ENCODE assay signal across 8 cellular contexts in genomic region chr12:1592444-1593231, GRCh38. TPM values are rescaled to one million over a fixed set of nuclear protein-coding genes. Genes with fewer than 3 reads are reported as not detected.
DNase-seq lines count a peak whose midpoint lies in the region; ATAC-seq and TF ChIP-seq lines count a peak whose summit lies in the region.

No MANE protein-coding gene starts in this region.

- 0 out of 2 replicates have a peak, but pooled peaks have one; percentile 13 for TF ChIP-seq CTCF in A673 (conservative IDR thresholded peaks at IDR 0.05; ENCODE audit: low read depth, low read length)

- H3K36me3 ChIP-seq in A673 (ENCODE audit: insufficient read depth, low read length, poor library complexity, severe bottlenecking) (no peaks in the 10 kb centered on the region), esophagus (ENCODE audit: control insufficient read depth in 2 of 2, insufficient read depth in 2 of 2, low read length in 1 of 2) (no peaks in the 10 kb centered on the region)

- intact Hi-C loops in A673 (cut with micrococcal nuclease; ENCODE audit: unreplicated experiment), result loop anchor here (5.0 to 10.0 kb wide), 2 partner anchors 310 to 838 kb away; partner anchors contain the start of gene WNK1

- H3K4me3 ChIP-seq in A673 (ENCODE audit: low read depth, low read length, poor library complexity, severe bottlenecking), result peak overlapping the region; percentile 80
- peak overlapping the region; percentile 81 to 91 for H3K4me3 ChIP-seq in esophagus (ENCODE audit: low read depth in 1 of 2, low read length in 2 of 2)

- H3K27ac ChIP-seq in A673 (ENCODE audit: low read depth, low read length, poor library complexity, severe bottlenecking), result no peak overlapping the region
- peak overlapping the region; percentile 95 to 97 for H3K27ac ChIP-seq in esophagus (ENCODE audit: low read depth in 2 of 2, low read length in 1 of 2)
- H3K27ac ChIP-seq in temporal lobe (ENCODE audit: low read depth, low read length), result peak overlapping the region; percentile 88

- H3K27ac Mint-ChIP-seq in natural killer cell treated with Interleukin-12 subunit alpha and Interleukin-12 subunit beta and Interleukin-15 and Interleukin-18, amount 100 ng/mL, for 72 hours, result peak overlapping the region; percentile 86 to 92

- WGBS in esophagus, 2 donors, result 12 to 13% methylated on average over 29 to 30 of the region's 30 CpGs

- peak overlapping the region; percentile 93 for H3K4me3 Mint-ChIP-seq in natural killer cell treated with Interleukin-12 subunit alpha and Interleukin-12 subunit beta and Interleukin-15 and Interleukin-18, amount 100 ng/mL, for 72 hours

- H3K4me1 ChIP-seq in A673 (ENCODE audit: insufficient read depth, low read length, poor library complexity, severe bottlenecking), result peaks cover 32% of the 10 kb centered on the region
- peaks cover 11 to 20% of the 10 kb centered on the region in 2 donors for H3K4me1 ChIP-seq in esophagus (ENCODE audit: control insufficient read depth in 2 of 2, insufficient read depth in 2 of 2, low read length in 1 of 2)

- no peaks in the 10 kb centered on the region for H3K36me3 Mint-ChIP-seq in natural killer cell treated with Interleukin-12 subunit alpha and Interleukin-12 subunit beta and Interleukin-15 and Interleukin-18, amount 100 ng/mL, for 72 hours

- H3K9me3 ChIP-seq in A673 (ENCODE audit: low read depth, low read length, poor library complexity, severe bottlenecking), result no peaks in the 10 kb centered on the region
- no peaks in the 10 kb centered on the region for H3K9me3 ChIP-seq in esophagus (ENCODE audit: control insufficient read depth in 2 of 2, insufficient read depth in 1 of 2, low read depth in 1 of 2, low read length in 1 of 2)

- peaks cover 48 to 54% of the 10 kb centered on the region in 2 donors for H3K4me1 Mint-ChIP-seq in natural killer cell treated with Interleukin-12 subunit alpha and Interleukin-12 subunit beta and Interleukin-15 and Interleukin-18, amount 100 ng/mL, for 72 hours (ENCODE audit: low read depth in 2 of 2)

- peak in 1 of 2 donors; percentile 46 for ATAC-seq in natural killer cell treated with Interleukin-12 subunit alpha and Interleukin-12 subunit beta and Interleukin-15 and Interleukin-18, amount 100 ng/mL, for 72 hours
- ATAC-seq in HG03280 (IDR thresholded peaks at IDR 0.05; ENCODE audit: unreplicated experiment), result no peak

- CTCF ChIA-PET in A673 (lab: Charles Lee), result interaction anchor here (0.5 to 1.7 kb wide), 5 partner anchors 9 to 1140 kb away, joined by 3 to 7 read pairs (median 3); no protein-coding TSS in a partner anchor

- no TSS peak for BruUV-seq in A673 (replicated peaks; lab: Mats Ljungman, UMichigan)

- DNase-seq in A673 (ENCODE audit: low spot score), result peak; percentile 83
- DNase-seq in NCI-H82 treated with DMSO at 0.1 percent for 48 hours (lab: John Stamatoyannopoulos, UW; ENCODE audit: unreplicated experiment), result peak; percentile 11
- peak; percentile 54 for DNase-seq in activated T-cell treated with anti-CD3 and anti-CD28 coated beads for 24 hours (ENCODE audit: low read depth)
- DNase-seq in natural killer cell treated with Interleukin-12 subunit alpha and Interleukin-12 subunit beta and Interleukin-15 and Interleukin-18, amount 100 ng/mL, for 72 hours (ENCODE audit: low spot score), result no peak

- TF ChIP-seq POLR2A in GM19099 (IDR thresholded peaks at IDR 0.05; ENCODE audit: extremely low read depth, insufficient read length, low read depth), result peak; percentile 28

- H3K9me3 Mint-ChIP-seq in natural killer cell treated with Interleukin-12 subunit alpha and Interleukin-12 subunit beta and Interleukin-15 and Interleukin-18, amount 100 ng/mL, for 72 hours, result no peaks in the 10 kb centered on the region

- H3K27me3 Mint-ChIP-seq in natural killer cell treated with Interleukin-12 subunit alpha and Interleukin-12 subunit beta and Interleukin-15 and Interleukin-18, amount 100 ng/mL, for 72 hours, result no peaks in the 10 kb centered on the region

- POLR2A ChIA-PET in A673 (lab: Charles Lee; ENCODE audit: low non-redundant PET), result no interaction called here

- H3K27me3 ChIP-seq in A673 (replicated peaks; ENCODE audit: insufficient read depth, low read depth, low read length, poor library complexity) (no peaks in the 10 kb centered on the region), esophagus (ENCODE audit: control insufficient read depth in 1 of 2, insufficient read depth in 2 of 2, low read length in 2 of 2) (no peaks in the 10 kb centered on the region)

RNA-seq across cellular contexts. Expression of gene FBXL14, which starts 1.7 kb away (rescaled TPM):
- total RNA-seq in A673 (2021) (19.3 and 21.2 TPM in 2 replicates), temporal lobe (15.0 TPM)
- 1 to 10 TPM; 2.8 to 6.2 TPM for polyA plus RNA-seq in esophagus
- total RNA-seq in natural killer cell treated with Interleukin-12 subunit alpha and Interleukin-12 subunit beta and Interleukin-15 and Interleukin-18, amount 100 ng/mL, for 72 hours, result 10 to 100 TPM; 19.4 to 26.2 TPM

RNA-seq across cellular contexts. Expression of gene WNT5B, which starts 36.4 kb away (rescaled TPM):
- total RNA-seq in A673 (2021) (0.34 and 0.59 TPM in 2 replicates), temporal lobe (15.0 TPM)
- 10 to 100 TPM; 10.1 to 13.9 TPM for polyA plus RNA-seq in esophagus
- total RNA-seq in natural killer cell treated with Interleukin-12 subunit alpha and Interleukin-12 subunit beta and Interleukin-15 and Interleukin-18, amount 100 ng/mL, for 72 hours, result under 1 TPM in 1 of 2 donors, not detected in 1; 0.47 TPM

Comparison
In these comparisons a context has a peak if more than half of its experiments do, and no peak if none do; other contexts are left out.
1. RNA of gene WNT5B, which starts 36.4 kb away (total RNA-seq): 15.0 TPM in temporal lobe (single experiment); 0.47 TPM in natural killer cell treated with Interleukin-12 subunit alpha and Interleukin-12 subunit beta and Interleukin-15 and Interleukin-18, amount 100 ng/mL, for 72 hours and 0.34 to 0.59 TPM in A673; every median in the first group is over 10 times any median in the second.